11 cellular contexts compared by ENCODE assay signal in genomic region chr15:38536201-38536676, GRCh38. TPM values are rescaled to one million over a fixed set of nuclear protein-coding genes. Genes with fewer than 3 reads are reported as not detected.
DNase-seq lines count a peak whose midpoint lies in the region; ATAC-seq and TF ChIP-seq lines count a peak whose summit lies in the region.
"Had no signal": no experiment of that assay in that cellular context is flagged by ENCODE, and none has a peak within 500 bp of the region (broad histone marks: within the 10 kb centered on the region; RNA-seq: fewer than 3 reads in every experiment).

No MANE protein-coding gene starts in this region.

- TF ChIP-seq EP300 in SK-N-SH (IDR thresholded peaks at IDR 0.05; ENCODE audit: borderline replicate concordance in 1 of 2, low read depth in 1 of 2, low read length in 1 of 2): no peak
- TF ChIP-seq EP300 in esophagus muscularis mucosa (IDR thresholded peaks at IDR 0.05): no peak

- no peak overlapping the region for H3K27ac ChIP-seq in CD8-positive, alpha-beta memory T cell (ENCODE audit: low read depth, low read length)
- H3K27ac ChIP-seq in SK-N-SH (ENCODE audit: low read depth in 2 of 2, low read length in 1 of 2) (peak overlapping the region in 1 of 2 experiments; percentile 71; a peak in 2 of 4 replicates), esophagus muscularis mucosa (replicated peaks in 1 of 4) (no peak overlapping the region), psoas muscle (no peak overlapping the region), hepatocyte (no peak overlapping the region)
- H3K27ac ChIP-seq: HL-60 had no signal

- peak overlapping the region in 7 of 8 donors; percentile 78 to 95 (median 88) for H3K27ac Mint-ChIP-seq in CD8-positive, alpha-beta memory T cell

- H3K36me3 Mint-ChIP-seq in CD8-positive, alpha-beta memory T cell: peaks cover 3 to 70% (median 22%) of the 10 kb centered on the region in 3 donors

- H3K79me2 ChIP-seq in SK-N-SH (ENCODE audit: insufficient read depth) (no peaks in the 10 kb centered on the region), hepatocyte (no peaks in the 10 kb centered on the region)

- POLR2A ChIA-PET in CD8-positive, alpha-beta memory T cell (lab: Charles Lee): interaction anchor here (1.3 kb wide), 1 partner anchor 16 kb away, joined by 3 read pairs; no protein-coding TSS in a partner anchor
- POLR2A ChIA-PET in SK-N-SH (lab: Yijun Ruan, JAX): no interaction called here

- H3K4me1 ChIP-seq in CD8-positive, alpha-beta memory T cell (ENCODE audit: insufficient read depth, low read length): peaks cover 96% of the 10 kb centered on the region
- 0 out of 4 replicates have a peak, but pooled peaks cover 0 to 4% of the 10 kb centered on the region in 2 experiments for H3K4me1 ChIP-seq in SK-N-SH (ENCODE audit: control insufficient read depth in 1 of 2, insufficient read depth in 2 of 2, low read depth in 1 of 2, low read length in 1 of 2)
- peaks cover 0 to 12% (median 9%) of the 10 kb centered on the region in 4 donors for H3K4me1 ChIP-seq in esophagus muscularis mucosa
- H3K4me1 ChIP-seq in psoas muscle: no peaks in the 10 kb centered on the region
- no peaks in the 10 kb centered on the region for H3K4me1 ChIP-seq in hepatocyte (ENCODE audit: insufficient read depth)

- H3K9ac ChIP-seq in SK-N-SH: no peak overlapping the region

- H3K4me1 Mint-ChIP-seq in CD8-positive, alpha-beta memory T cell: peaks cover 97 to 100% (median 100%) of the 10 kb centered on the region in 3 donors

- CTCF ChIA-PET in CD8-positive, alpha-beta memory T cell (lab: Charles Lee): interaction anchor here (1.1 to 3.6 kb wide), 2 partner anchors 155 to 163 kb away, joined by 3 to 13 read pairs; no protein-coding TSS in a partner anchor
- CTCF ChIA-PET in SK-N-SH (lab: Yijun Ruan, JAX): interaction anchor here (1.1 to 2.5 kb wide), 2 partner anchors 28 to 155 kb away, joined by 3 to 15 read pairs; partner anchors contain the start of gene RASGRP1

- DNase-seq in CD8-positive, alpha-beta memory T cell: no peak
- DNase-seq in SK-N-SH (no peak), esophagus muscularis mucosa (ENCODE audit: extremely low spot score) (peak; percentile 90), psoas muscle (peak; percentile 23 to 56), hepatocyte (ENCODE audit: low spot score) (no peak), H7 (no peak), SIG-M5 treated with dmso at 0.1 percent for 504 hours (lab: John Stamatoyannopoulos, UW; ENCODE audit: unreplicated experiment) (no peak)
- DNase-seq: activated naive CD4-positive, alpha-beta T cell; NCI-H2171 had no signal

- no peaks in the 10 kb centered on the region for H3K27me3 Mint-ChIP-seq in CD8-positive, alpha-beta memory T cell

- peak overlapping the region in 4 of 7 donors; percentile 9 to 72 (median 43) for H3K4me3 Mint-ChIP-seq in CD8-positive, alpha-beta memory T cell

- H3K4me3 ChIP-seq in CD8-positive, alpha-beta memory T cell (ENCODE audit: low read length): no peak overlapping the region
- H3K4me3 ChIP-seq in SK-N-SH (ENCODE audit: low read depth in 2 of 2, low read length in 1 of 2): no peak overlapping the region
- H3K4me3 ChIP-seq in esophagus muscularis mucosa: no peak overlapping the region
- no peak overlapping the region for H3K4me3 ChIP-seq in psoas muscle
- H3K4me3 ChIP-seq in hepatocyte: no peak overlapping the region
- H3K4me3 ChIP-seq in H7 (ENCODE audit: insufficient read depth, low read depth, low read length): no peak overlapping the region

- H3K9me2 ChIP-seq in SK-N-SH (no peaks in the 10 kb centered on the region), hepatocyte (replicated peaks; ENCODE audit: insufficient read depth) (no peaks in the 10 kb centered on the region)

- no peaks in the 10 kb centered on the region for H3K9me3 Mint-ChIP-seq in CD8-positive, alpha-beta memory T cell

- H4K20me1 ChIP-seq in SK-N-SH (ENCODE audit: insufficient read depth) (no peaks in the 10 kb centered on the region), hepatocyte (ENCODE audit: insufficient read depth, poor library complexity, severe bottlenecking) (no peaks in the 10 kb centered on the region)

- WGBS in SK-N-SH (ENCODE audit: low lambda C conversion rate): 36% methylated on average over 3 of the region's 3 CpGs
- 41% methylated on average over 3 of the region's 3 CpGs for WGBS in esophagus muscularis mucosa
- 36 to 51% (median 44%) methylated on average over 3 of the region's 3 CpGs for WGBS in psoas muscle, 3 donors
- 85% methylated on average over 3 of the region's 3 CpGs for WGBS in hepatocyte (ENCODE audit: low lambda C conversion rate, missing lambda C conversion rate)

- TF ChIP-seq RAD21 in SK-N-SH (IDR thresholded peaks at IDR 0.05; ENCODE audit: low read length): no peak

- TF ChIP-seq POLR2A in esophagus muscularis mucosa (IDR thresholded peaks at IDR 0.05; ENCODE audit: low read depth): no peak

- ATAC-seq in psoas muscle (peak in 1 of 4 donors; percentile 35), GM19397 (IDR thresholded peaks at IDR 0.05; ENCODE audit: unreplicated experiment) (no peak)

- intact Hi-C loops in esophagus muscularis mucosa (cut with DNase I) (no loop called here), psoas muscle (cut with DNase I) (no loop called here)

- H3F3A ChIP-seq in SK-N-SH (replicated peaks; ENCODE audit: insufficient read depth): peaks cover 6% of the 10 kb centered on the region

- H3K27me3 ChIP-seq in CD8-positive, alpha-beta memory T cell (ENCODE audit: insufficient read depth, low read length, poor library complexity, severe bottlenecking): no peaks in the 10 kb centered on the region
- H3K27me3 ChIP-seq in SK-N-SH (ENCODE audit: insufficient read depth) (no peaks in the 10 kb centered on the region), esophagus muscularis mucosa (no peaks in the 10 kb centered on the region), psoas muscle (ENCODE audit: insufficient read depth in 3 of 3, low read length in 2 of 3) (no peaks in the 10 kb centered on the region), hepatocyte (no peaks in the 10 kb centered on the region), H7 (ENCODE audit: control insufficient read depth, insufficient read depth, low read length) (no peaks in the 10 kb centered on the region)

- H3K36me3 ChIP-seq in CD8-positive, alpha-beta memory T cell (ENCODE audit: insufficient read depth, low read length): peaks cover 9% of the 10 kb centered on the region
- H3K36me3 ChIP-seq in SK-N-SH (replicated peaks in 1 of 2; ENCODE audit: control insufficient read depth in 1 of 2, insufficient read depth in 2 of 2, low read length in 1 of 2): no peaks in the 10 kb centered on the region
- H3K36me3 ChIP-seq in esophagus muscularis mucosa: no peaks in the 10 kb centered on the region
- no peaks in the 10 kb centered on the region for H3K36me3 ChIP-seq in psoas muscle (ENCODE audit: insufficient read depth in 1 of 2, low read depth in 1 of 2)
- no peaks in the 10 kb centered on the region for H3K36me3 ChIP-seq in hepatocyte (replicated peaks; ENCODE audit: insufficient read depth, low read depth)
- H3K36me3 ChIP-seq in H7 (replicated peaks; ENCODE audit: control insufficient read depth, insufficient read depth, low read length): no peaks in the 10 kb centered on the region

- H2AFZ ChIP-seq in SK-N-SH (ENCODE audit: low read depth): no peak overlapping the region
- H2AFZ ChIP-seq in hepatocyte: no peak overlapping the region

- TF ChIP-seq CTCF in SK-N-SH (IDR thresholded peaks at IDR 0.05): no peak
- no peak for TF ChIP-seq CTCF in esophagus muscularis mucosa (IDR thresholded peaks at IDR 0.05)
- TF ChIP-seq CTCF in psoas muscle (IDR thresholded peaks at IDR 0.05): no peak
- TF ChIP-seq CTCF in hepatocyte (IDR thresholded peaks at IDR 0.05; ENCODE audit: poor library complexity): no peak

- H3K9me3 ChIP-seq in CD8-positive, alpha-beta memory T cell (ENCODE audit: low read length): no peaks in the 10 kb centered on the region
- H3K9me3 ChIP-seq in SK-N-SH (no peaks in the 10 kb centered on the region), esophagus muscularis mucosa (no peaks in the 10 kb centered on the region), psoas muscle (no peaks in the 10 kb centered on the region), hepatocyte (ENCODE audit: low read depth) (no peaks in the 10 kb centered on the region)

- no peak overlapping the region for H3K4me2 ChIP-seq in SK-N-SH
- no peak overlapping the region for H3K4me2 ChIP-seq in hepatocyte

TF ChIP-seq in SK-N-SH, 30 proteins besides CTCF, POLR2A, EP300 and RAD21 (continues in another document):
- TF ChIP-seq PBX3 (IDR thresholded peaks at IDR 0.05) (peak; percentile 27; the same call in 1 of the 2 replicates), NRF1 (IDR thresholded peaks at IDR 0.05; ENCODE audit: low read depth, low read length) (no peak), MEF2A (IDR thresholded peaks at IDR 0.05; ENCODE audit: borderline replicate concordance, low read depth) (no peak), MXI1 (IDR thresholded peaks at IDR 0.05; ENCODE audit: low read depth, low read length) (no peak), RFX5 (IDR thresholded peaks at IDR 0.05; ENCODE audit: low read length) (no peak), RXRA (IDR thresholded peaks at IDR 0.05; ENCODE audit: borderline replicate concordance, low read depth) (no peak), USF1 (IDR thresholded peaks at IDR 0.05; ENCODE audit: borderline replicate concordance, low read depth) (no peak)

RNA-seq across cellular contexts. Expression of gene RASGRP1, which starts 28.4 kb away (rescaled TPM):
- 10 to 100 TPM; 64.7 to 67.9 TPM for total RNA-seq in CD8-positive, alpha-beta memory T cell
- 90.9 TPM for polyA plus RNA-seq in CD8-positive, alpha-beta memory T cell
- 0.03 and 0.10 TPM in 2 replicates for polyA plus RNA-seq in SK-N-SH (2012; rRNA removed)
- polyA plus RNA-seq in SK-N-SH (2012; cell fraction: cytosol; rRNA removed): 0.06 and 0.09 TPM in 2 replicates
- polyA plus RNA-seq in SK-N-SH (2012; cell fraction: nucleus; rRNA removed): 0.13 and 0.15 TPM in 2 replicates
- under 1 TPM; 0.29 to 0.99 (median 0.66) TPM for total RNA-seq in esophagus muscularis mucosa
- under 1 TPM; 0.10 to 0.27 (median 0.22) TPM for total RNA-seq in psoas muscle
- polyA plus RNA-seq in psoas muscle: under 1 TPM in 2 of 3 donors, not detected in 1; 0.01 to 0.03 TPM
- total RNA-seq in hepatocyte: 0.53 and 2.4 TPM in 2 replicates
- 0.41 and 1.3 TPM in 2 replicates for polyA plus RNA-seq in hepatocyte
- total RNA-seq in H7 (2014; rRNA removed; shearing (Covaris generic)): 2.8 and 2.9 TPM in 2 replicates

Comparison
In these comparisons a context has a peak if more than half of its experiments do, and no peak if none do; other contexts are left out.
1. DNase-seq: peak in esophagus muscularis mucosa (single experiment) and psoas muscle (2 of 2); none in CD8-positive, alpha-beta memory T cell (0 of 5), SK-N-SH (single experiment), hepatocyte (single experiment), H7 (single experiment) and SIG-M5 treated with dmso at 0.1 percent for 504 hours (single experiment).
2. RNA of gene RASGRP1, which starts 28.4 kb away (total RNA-seq): 64.7 to 67.9 TPM in CD8-positive, alpha-beta memory T cell; 2.8 to 2.9 TPM in H7, 0.29 to 0.99 TPM in esophagus muscularis mucosa, 0.53 to 2.4 TPM in hepatocyte and 0.10 to 0.27 TPM in psoas muscle; every median in the first group is over 10 times any median in the second.